Comparison of ENCODE assay signal across 10 cellular contexts in genomic region chr10:102226542-102226870, GRCh38. TPM values are rescaled to one million over a fixed set of nuclear protein-coding genes. Genes with fewer than 3 reads are reported as not detected.
A peak's percentile ranks its signal among the peaks of the same experiment; 100 is the strongest.
DNase-seq lines count a peak whose midpoint lies in the region; ATAC-seq and TF ChIP-seq lines count a peak whose summit lies in the region.
"Had no signal": no experiment of that assay in that cellular context is flagged by ENCODE, and none has a peak within 500 bp of the region (broad histone marks: within the 10 kb centered on the region; RNA-seq: fewer than 3 reads in every experiment).

No MANE protein-coding gene starts in this region.

- intact Hi-C loops in left lung (cut with DNase I): no loop called here

- H3K36me3 ChIP-seq in left lung (no peaks in the 10 kb centered on the region), stomach smooth muscle (ENCODE audit: control insufficient read depth in 2 of 2, insufficient read depth in 2 of 2, low read length in 2 of 2) (no peaks in the 10 kb centered on the region)

- H3K9me3 ChIP-seq in left lung (no peaks in the 10 kb centered on the region), stomach smooth muscle (ENCODE audit: control insufficient read depth in 2 of 2, low read length in 2 of 2) (no peaks in the 10 kb centered on the region)

- H3K9me3 Mint-ChIP-seq in activated CD8-positive, alpha-beta memory T cell treated with anti-CD3 and anti-CD28 coated beads, Interleukin-2, amount 10 ng/mL, durations not matched to agents 7 days and 5 days (ENCODE audit: low read depth): no peaks in the 10 kb centered on the region
- H3K9me3 Mint-ChIP-seq in activated T-helper 17 cell treated with anti-CD3 and anti-CD28 coated beads, Interleukin-2, amount 50 U/mL, for 72 hours: no peaks in the 10 kb centered on the region

- H3K27ac ChIP-seq in left lung (peak overlapping the region in 1 of 2 donors; percentile 67), stomach smooth muscle (ENCODE audit: low read length) (no peak overlapping the region)

- no peak overlapping the region for H3K9ac ChIP-seq in stomach smooth muscle (ENCODE audit: low read length in 2 of 2)

- peaks cover 72% of the 10 kb centered on the region for H3K27me3 Mint-ChIP-seq in activated CD8-positive, alpha-beta memory T cell treated with anti-CD3 and anti-CD28 coated beads, Interleukin-2, amount 10 ng/mL, durations not matched to agents 7 days and 5 days
- H3K27me3 Mint-ChIP-seq in activated T-helper 17 cell treated with anti-CD3 and anti-CD28 coated beads, Interleukin-2, amount 50 U/mL, for 72 hours: peaks cover 18% of the 10 kb centered on the region

- H3K4me3 Mint-ChIP-seq in activated CD8-positive, alpha-beta memory T cell treated with anti-CD3 and anti-CD28 coated beads, Interleukin-2, amount 10 ng/mL, durations not matched to agents 7 days and 5 days: peak overlapping the region; percentile 59
- peak overlapping the region; percentile 84 for H3K4me3 Mint-ChIP-seq in activated T-helper 17 cell treated with anti-CD3 and anti-CD28 coated beads, Interleukin-2, amount 50 U/mL, for 72 hours

- peaks cover 11 to 17% of the 10 kb centered on the region in 2 donors for H3K27me3 ChIP-seq in left lung
- peaks cover 28 to 30% of the 10 kb centered on the region in 2 donors for H3K27me3 ChIP-seq in stomach smooth muscle (ENCODE audit: control insufficient read depth in 1 of 2, insufficient read depth in 2 of 2, low read length in 2 of 2)

- H3K4me1 ChIP-seq in left lung (peaks cover 20 to 40% of the 10 kb centered on the region in 2 donors), stomach smooth muscle (ENCODE audit: control insufficient read depth, insufficient read depth, low read length) (peaks cover 33% of the 10 kb centered on the region)

- H3K4me3 ChIP-seq in left lung (peak overlapping the region; percentile 16 to 37), stomach smooth muscle (ENCODE audit: low read length in 2 of 2) (peak overlapping the region; percentile 62 to 66)

- CTCF ChIA-PET in activated CD8-positive, alpha-beta memory T cell treated with anti-CD3 and anti-CD28 coated beads, Interleukin-2, amount 10 ng/mL, durations not matched to agents 7 days and 5 days (lab: Charles Lee): interaction anchor here (0.6 to 19.2 kb wide), 13 partner anchors 10 to 357 kb away, joined by 3 to 824 read pairs (median 5); partner anchors contain the start of genes NFKB2 and PITX3

- H3K27ac Mint-ChIP-seq in activated CD8-positive, alpha-beta memory T cell treated with anti-CD3 and anti-CD28 coated beads, Interleukin-2, amount 10 ng/mL, durations not matched to agents 7 days and 5 days: no peak overlapping the region
- peak overlapping the region; percentile 66 for H3K27ac Mint-ChIP-seq in activated T-helper 17 cell treated with anti-CD3 and anti-CD28 coated beads, Interleukin-2, amount 50 U/mL, for 72 hours

- ATAC-seq in activated CD8-positive, alpha-beta memory T cell treated with anti-CD3 and anti-CD28 coated beads, Interleukin-2, amount 10 ng/mL, durations not matched to agents 7 days and 5 days: no peak
- no peak for ATAC-seq in activated T-helper 17 cell treated with anti-CD3 and anti-CD28 coated beads, Interleukin-2, amount 50 U/mL, for 72 hours (replicated peaks)
- no peak for ATAC-seq in left lung

- no peak for DNase-seq in activated CD8-positive, alpha-beta memory T cell treated with anti-CD3 and anti-CD28 coated beads, Interleukin-2, amount 10 ng/mL, durations not matched to agents 7 days and 5 days
- no peak for DNase-seq in activated CD8-positive, alpha-beta memory T cell treated with anti-CD3 and anti-CD28 coated beads for 24 hours
- DNase-seq in left lung: no peak
- no peak for DNase-seq in midbrain (lab: John Stamatoyannopoulos, UW)
- no peak for DNase-seq in activated gamma-delta T cell treated with Interleukin-2 at 50 U/mL for 16 hours
- no peak for DNase-seq in NCI-H1436 treated with DMSO at 0.1 percent for 48 hours (lab: John Stamatoyannopoulos, UW)

- no peak for TF ChIP-seq CTCF in left lung (IDR thresholded peaks at IDR 0.05)

- no peaks in the 10 kb centered on the region for H3K36me3 Mint-ChIP-seq in activated CD8-positive, alpha-beta memory T cell treated with anti-CD3 and anti-CD28 coated beads, Interleukin-2, amount 10 ng/mL, durations not matched to agents 7 days and 5 days
- no peaks in the 10 kb centered on the region for H3K36me3 Mint-ChIP-seq in activated T-helper 17 cell treated with anti-CD3 and anti-CD28 coated beads, Interleukin-2, amount 50 U/mL, for 72 hours (ENCODE audit: low read depth)

- peaks cover 19% of the 10 kb centered on the region for H3K4me1 Mint-ChIP-seq in activated CD8-positive, alpha-beta memory T cell treated with anti-CD3 and anti-CD28 coated beads, Interleukin-2, amount 10 ng/mL, durations not matched to agents 7 days and 5 days
- H3K4me1 Mint-ChIP-seq in activated T-helper 17 cell treated with anti-CD3 and anti-CD28 coated beads, Interleukin-2, amount 50 U/mL, for 72 hours: peaks cover 10% of the 10 kb centered on the region

RNA-seq across cellular contexts. Expression of gene ELOVL3, which starts 0.4 kb away (rescaled TPM):
- not detected for total RNA-seq in activated CD8-positive, alpha-beta memory T cell treated with anti-CD3 and anti-CD28 coated beads, Interleukin-2, amount 10 ng/mL, durations not matched to agents 7 days and 5 days
- under 1 TPM; 0.24 to 0.32 TPM for total RNA-seq in activated T-helper 17 cell treated with anti-CD3 and anti-CD28 coated beads, Interleukin-2, amount 50 U/mL, for 72 hours
- under 1 TPM; 0.58 to 0.65 TPM for total RNA-seq in left lung
- total RNA-seq: aorta; T-helper 2 cell treated with Interferon-gamma antibody and Interleukin-4, amounts not matched to agents 100 ng/mL and 5 ng/mL, for 36 hours had no signal

RNA-seq across cellular contexts. Expression of gene PITX3, which starts 14.8 kb away (rescaled TPM):
- total RNA-seq in activated CD8-positive, alpha-beta memory T cell treated with anti-CD3 and anti-CD28 coated beads, Interleukin-2, amount 10 ng/mL, durations not matched to agents 7 days and 5 days: not detected
- total RNA-seq in activated T-helper 17 cell treated with anti-CD3 and anti-CD28 coated beads, Interleukin-2, amount 50 U/mL, for 72 hours: under 1 TPM in 1 of 2 donors, not detected in 1; 0.17 TPM
- under 1 TPM in 1 of 2 donors, not detected in 1; 0.29 TPM for total RNA-seq in left lung
- total RNA-seq: aorta; T-helper 2 cell treated with Interferon-gamma antibody and Interleukin-4, amounts not matched to agents 100 ng/mL and 5 ng/mL, for 36 hours had no signal

RNA-seq across cellular contexts. Expression of gene GBF1, which starts 18.8 kb away (rescaled TPM):
- total RNA-seq in activated CD8-positive, alpha-beta memory T cell treated with anti-CD3 and anti-CD28 coated beads, Interleukin-2, amount 10 ng/mL, durations not matched to agents 7 days and 5 days: 10 to 100 TPM; 46.5 to 51.6 TPM
- 10 to 100 TPM; 28.5 to 38.9 TPM for total RNA-seq in activated T-helper 17 cell treated with anti-CD3 and anti-CD28 coated beads, Interleukin-2, amount 50 U/mL, for 72 hours
- 10 to 100 TPM; 48.7 to 53.4 TPM for total RNA-seq in left lung
